19 cellular contexts compared by ENCODE assay signal in the genomic region with DNA sequence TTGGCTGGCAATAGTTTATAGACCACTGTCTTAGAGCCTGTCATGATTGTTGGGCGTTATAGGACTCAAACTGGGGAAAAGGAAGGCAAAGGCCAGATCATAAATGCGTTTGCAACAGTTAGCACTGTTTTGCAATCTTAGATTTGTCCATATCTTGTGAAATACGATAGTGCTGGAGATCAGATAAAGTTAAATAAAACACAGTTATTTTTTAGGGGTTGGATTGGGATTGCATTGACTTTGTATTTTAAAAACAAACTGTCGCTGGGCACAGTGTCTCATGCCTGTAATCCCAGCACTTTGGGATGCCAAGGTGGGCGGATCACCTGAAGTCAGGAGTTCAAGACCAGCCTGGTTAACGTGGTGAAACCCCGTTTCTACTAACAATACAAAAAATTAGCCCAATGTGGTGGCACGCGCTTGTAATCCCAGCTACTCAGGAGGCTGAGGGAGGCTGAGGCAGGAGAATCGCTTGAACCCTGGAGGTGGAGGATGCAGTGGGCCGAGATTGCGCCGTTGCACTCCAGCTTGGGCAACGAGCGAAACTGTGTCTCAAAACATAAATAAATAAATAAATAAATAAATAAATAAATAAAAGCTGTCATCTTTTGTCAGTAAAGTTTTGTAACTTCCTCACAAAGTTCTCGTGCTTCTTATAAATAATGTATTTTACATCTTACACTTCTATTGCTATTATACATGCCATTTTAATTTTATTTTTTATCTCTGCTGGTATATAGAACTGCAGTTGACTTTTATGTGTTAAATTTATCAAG.
"Had no signal": no experiment of that assay in that cellular context is flagged by ENCODE, and none has a peak within 500 bp of the region (broad histone marks: within the 10 kb centered on the region; RNA-seq: fewer than 3 reads in every experiment).

No MANE protein-coding gene starts in this region.

- H3K4me1 ChIP-seq: ascending aorta, left ventricle myocardium inferior, pancreas, psoas muscle, right atrium auricular region, upper lobe of right lung had no signal

- DNase-seq: activated CD4-positive, alpha-beta T cell treated with anti-CD3 and anti-CD28 coated beads, Interleukin-2, amount 10 ng/mL, durations not matched to agents 7 days and 5 days; activated CD8-positive, alpha-beta memory T cell treated with anti-CD3 and anti-CD28 coated beads, Interleukin-2, amount 10 ng/mL, durations not matched to agents 7 days and 5 days; activated CD8-positive, alpha-beta T cell treated with anti-CD3 and anti-CD28 coated beads for 36 hours; activated gamma-delta T cell treated with Interleukin-2 at 50 U/mL for 16 hours; activated T-cell treated with anti-CD3 and anti-CD28 coated beads for 4 hours; brain microvascular endothelial cell; central memory CD4-positive, alpha-beta T cell; effector memory CD4-positive, alpha-beta T cell; foreskin melanocyte; kidney glomerular epithelial cell; left ventricle myocardium inferior; pancreas; psoas muscle; stimulated activated CD4-positive, alpha-beta T cell treated with anti-CD3 and anti-CD28 coated beads, Interleukin-4, amount 100 ng/mL, for 24 hours; stimulated activated naive CD8-positive, alpha-beta T cell treated with anti-CD3 and anti-CD28 coated beads, Interleukin-15, Interleukin-2, amounts not matched to agents 100 U/mL and 50 U/mL, for 24 hours; upper lobe of right lung had no signal

- H3K36me3 ChIP-seq: brain microvascular endothelial cell, left ventricle myocardium inferior, pancreas, right atrium auricular region, upper lobe of right lung had no signal

- H3K9me3 ChIP-seq: ascending aorta, left ventricle myocardium inferior, pancreas, psoas muscle, right atrium auricular region, upper lobe of right lung had no signal

- ATAC-seq: activated CD4-positive, CD25-positive, alpha-beta regulatory T cell treated with anti-CD3 and anti-CD28 coated beads, Interleukin-2, amount 50 U/mL, for 24 hours; activated CD8-positive, alpha-beta memory T cell treated with anti-CD3 and anti-CD28 coated beads, Interleukin-2, amount 10 ng/mL, durations not matched to agents 7 days and 5 days; activated CD8-positive, alpha-beta T cell treated with anti-CD3 and anti-CD28 coated beads for 36 hours; pancreas; psoas muscle; stimulated activated naive CD8-positive, alpha-beta T cell treated with anti-CD3 and anti-CD28 coated beads, Interleukin-15, Interleukin-2, amounts not matched to agents 100 U/mL and 50 U/mL, for 24 hours; upper lobe of right lung had no signal

- H3K4me3 ChIP-seq: ascending aorta, left ventricle myocardium inferior, pancreas, psoas muscle, right atrium auricular region, upper lobe of right lung had no signal
